In the genomic region with DNA sequence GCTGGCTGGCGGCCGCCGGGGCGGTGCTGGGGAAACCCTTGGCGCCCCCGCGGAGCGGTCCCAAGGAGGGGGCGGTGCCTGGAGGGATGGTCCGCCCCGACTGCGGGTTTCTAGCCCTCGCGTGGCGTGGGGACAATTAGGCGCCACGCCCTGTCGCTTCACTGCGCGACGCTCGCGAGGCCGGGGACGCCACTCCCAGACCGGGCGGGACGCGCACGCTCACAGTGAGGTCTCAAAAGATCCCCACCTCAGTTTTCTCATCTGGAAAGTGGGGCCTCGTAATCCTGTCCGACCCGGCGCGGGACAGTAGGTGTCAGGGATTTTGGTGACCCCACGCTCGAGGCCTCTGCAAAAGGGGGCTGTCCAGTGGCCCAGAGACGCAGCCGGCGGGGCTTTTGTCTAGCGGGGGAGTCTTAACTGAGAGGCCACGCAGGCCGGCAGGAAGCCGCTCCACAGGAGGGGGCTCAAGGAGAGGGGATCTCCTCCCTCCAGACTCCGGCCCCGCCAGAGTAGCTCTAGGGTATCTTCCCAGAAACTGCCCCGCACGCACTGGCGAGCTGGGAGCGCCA, we compare ENCODE assay signal across 8 cellular contexts. TPM values are rescaled to one million over a fixed set of nuclear protein-coding genes. Genes with fewer than 3 reads are reported as not detected.
DNase-seq lines count a peak whose midpoint lies in the region; FAIRE-seq and TF ChIP-seq lines count a peak whose summit lies in the region.

No MANE protein-coding gene starts in this region.

- peak overlapping the region; percentile 100 for H3K4me3 ChIP-seq in WI38 (ENCODE audit: low read depth, low read length)
- peak overlapping the region; percentile 99 for H3K4me3 ChIP-seq in bronchial epithelial cell (ENCODE audit: low read depth, low read length)

- no peaks in the 10 kb centered on the region for H3K27me3 ChIP-seq in bronchial epithelial cell (ENCODE audit: control insufficient read depth, insufficient read depth, low read length)

- POLR2A ChIA-PET in HEK293T (lab: Yijun Ruan, JAX), result interaction anchor here (0.7 to 7.6 kb wide), 20 partner anchors 9 to 248 kb away, joined by 3 to 70 read pairs (median 4); partner anchors contain the start of genes ARID3B, CYP11A1, EDC3 and UBL7

- DNase-seq in GM12891 (ENCODE audit: insufficient read length, low spot score) (peak; percentile 58), HEK293T (ENCODE audit: extremely low spot score) (peak; percentile 84), NAMALWA (ENCODE audit: low spot score) (peak; percentile 85), bronchial epithelial cell (ENCODE audit: low read depth) (peak; percentile 30), kidney tubule cell (ENCODE audit: low spot score) (peak; percentile 79), DMS79 (lab: John Stamatoyannopoulos, UW) (no peak)
- DNase-seq in stimulated activated CD4-positive, alpha-beta T cell treated with anti-CD3 and anti-CD28 coated beads, Interleukin-1b, Interleukin-23, amount 100 ng/mL, for 1 hour (ENCODE audit: low read depth in 2 of 2), result peak; percentile 72 to 82

- no peak; the same call in 1 of the 2 replicates for TF ChIP-seq POLR2A in GM12891 (IDR thresholded peaks at IDR 0.05; ENCODE audit: low read depth, low read length)

- TF ChIP-seq CTCF in WI38 (IDR thresholded peaks at IDR 0.05; ENCODE audit: low read depth, low read length), result no peak
- TF ChIP-seq CTCF in bronchial epithelial cell (IDR thresholded peaks at IDR 0.05; ENCODE audit: insufficient read depth, low read length, severe bottlenecking), result no peak

- peak; percentile 89 for FAIRE-seq in GM12891 (lab: Jason Lieb, UNC)
- no peak for FAIRE-seq in bronchial epithelial cell (lab: Jason Lieb, UNC)

- peaks cover 10% of the 10 kb centered on the region for H3K36me3 ChIP-seq in bronchial epithelial cell (ENCODE audit: control insufficient read depth, insufficient read depth, low read length)

- CTCF ChIA-PET in HEK293T (lab: Yijun Ruan, JAX), result interaction anchor here (1.1 kb wide), 1 partner anchor 170 kb away, joined by 4 read pairs; no protein-coding TSS in a partner anchor

TF ChIP-seq in GM12891, 5 proteins besides CTCF, POLR2A, EP300 and RAD21:
- no peak for TF ChIP-seq SPI1 (IDR thresholded peaks at IDR 0.05; ENCODE audit: low read depth, low read length)
- TF ChIP-seq PAX5 (IDR thresholded peaks at IDR 0.05; ENCODE audit: insufficient read depth, low read length, severe bottlenecking), result no peak
- no peak for TF ChIP-seq TAF1 (IDR thresholded peaks at IDR 0.05; ENCODE audit: low read depth, low read length)
- no peak for TF ChIP-seq POU2F2 (IDR thresholded peaks at IDR 0.05; ENCODE audit: low read depth, low read length)
- no peak; the same call in 1 of the 2 replicates for TF ChIP-seq POLR2AphosphoS5 (IDR thresholded peaks at IDR 0.05; ENCODE audit: low read depth, low read length)

TF ChIP-seq in HEK293T, 16 proteins besides CTCF, POLR2A, EP300 and RAD21:
- TF ChIP-seq NFRKB (IDR thresholded peaks at IDR 0.05) (no peak), BHLHE40 (IDR thresholded peaks at IDR 0.05; ENCODE audit: borderline replicate concordance) (no peak), LEF1 (IDR thresholded peaks at IDR 0.05; ENCODE audit: borderline replicate concordance) (no peak), PKNOX1 (IDR thresholded peaks at IDR 0.05) (no peak), CTBP1 (IDR thresholded peaks at IDR 0.05; ENCODE audit: borderline replicate concordance) (no peak), FOXA1 (IDR thresholded peaks at IDR 0.05) (no peak), HDGF (IDR thresholded peaks at IDR 0.05; ENCODE audit: borderline replicate concordance) (no peak), TARDBP (IDR thresholded peaks at IDR 0.05) (peak; percentile 92), FOXM1 (IDR thresholded peaks at IDR 0.05; ENCODE audit: borderline replicate concordance) (no peak)

RNA-seq across cellular contexts. Expression of gene CLK3, which starts 0.8 kb away (rescaled TPM):
- 55.3 TPM for polyA plus RNA-seq in GM12891 (2012; ENCODE audit: low read depth, missing spikeins)
- total RNA-seq in bronchial epithelial cell, result 66.3 and 115 TPM in 2 replicates
